In genomic region chr12:48157016-48157888, GRCh38 we compare ENCODE assay signal across 1 cellular context.
TF ChIP-seq lines count a peak whose summit lies in the region.

Gene ASB8 (minus strand): TSS chr12:48157515. CDS start chr12:48153496, 4,019 bp downstream.

TF ChIP-seq in K562, 482 proteins besides CTCF, POLR2A, EP300 and RAD21 (continued from another document and continues in another):
- TF ChIP-seq MXD1 (CRISPR knock-in tag; IDR thresholded peaks at IDR 0.05; ENCODE audit: borderline replicate concordance, poor library complexity, severe bottlenecking) (no peak), REST (CRISPR knock-in tag; IDR thresholded peaks at IDR 0.05; ENCODE audit: low read depth) (peak; percentile 15; the same call in 1 of the 2 replicates), GTF2F1 (IDR thresholded peaks at IDR 0.05; ENCODE audit: low read depth, low read length) (no peak), ZNF121 (CRISPR knock-in tag; conservative IDR thresholded peaks at IDR 0.05) (no peak), NRF1 (conservative IDR thresholded peaks at IDR 0.05 in 1 of 2, IDR thresholded peaks at IDR 0.05 in 1 of 2) (peak; percentile 98 to 99), HDAC8 (tag; IDR thresholded peaks at IDR 0.05) (0 out of 2 replicates have a peak, but pooled peaks have one; percentile 59), CTBP1 (IDR thresholded peaks at IDR 0.05; ENCODE audit: borderline replicate concordance) (peak; percentile 67; the same call in 1 of the 2 replicates), SP1 (CRISPR knock-in tag; IDR thresholded peaks at IDR 0.05) (0 out of 2 replicates have a peak, but pooled peaks have one; percentile 17), ZNF239 (CRISPR knock-in tag; IDR thresholded peaks at IDR 0.05) (no peak), DDX20 (tag; IDR thresholded peaks at IDR 0.05; ENCODE audit: low read depth) (no peak), HDAC2 (IDR thresholded peaks at IDR 0.05) (peak; percentile 73), ZBTB43 (CRISPR knock-in tag; IDR thresholded peaks at IDR 0.05) (no peak), GTF3C2 (IDR thresholded peaks at IDR 0.05; ENCODE audit: borderline replicate concordance, extremely low read depth, insufficient read length) (no peak), ZNF165 (CRISPR knock-in tag; IDR thresholded peaks at IDR 0.05; ENCODE audit: borderline replicate concordance) (no peak), NONO (IDR thresholded peaks at IDR 0.05; ENCODE audit: low read depth in 2 of 2, low read length in 1 of 2) (0 out of 4 replicates have a peak, but pooled peaks of 1 of the 2 experiments have one; percentile 23), MED1 (CRISPR knock-in tag; IDR thresholded peaks at IDR 0.05; ENCODE audit: borderline replicate concordance) (no peak), RBBP5 (IDR thresholded peaks at IDR 0.05; ENCODE audit: borderline replicate concordance, insufficient read depth, low read length, poor library complexity, severe bottlenecking) (peak; percentile 94), RB1 (IDR thresholded peaks at IDR 0.05; ENCODE audit: low read depth) (peak; percentile 9; the same call in 1 of the 2 replicates), ELK1 (CRISPR knock-in tag; IDR thresholded peaks at IDR 0.05) (no peak), ZBED1 (IDR thresholded peaks at IDR 0.05) (no peak), ZC3H8 (IDR thresholded peaks at IDR 0.05) (no peak), ZSCAN29 (IDR thresholded peaks at IDR 0.05) (no peak), HOXB6 (CRISPR knock-in tag; IDR thresholded peaks at IDR 0.05; ENCODE audit: borderline replicate concordance) (no peak), ZBTB9 (CRISPR knock-in tag; IDR thresholded peaks at IDR 0.05) (0 out of 2 replicates have a peak, but pooled peaks have one; percentile 7), EP400 (IDR thresholded peaks at IDR 0.05) (peak; percentile 72), ELK3 (CRISPR knock-in tag; IDR thresholded peaks at IDR 0.05) (no peak), ATF3 (IDR thresholded peaks at IDR 0.05) (no peak), ATF3 (CRISPR knock-in tag; conservative IDR thresholded peaks at IDR 0.05) (no peak), CEBPG (CRISPR knock-in tag; IDR thresholded peaks at IDR 0.05) (no peak; the same call in 1 of the 2 replicates), CEBPG (tag; conservative IDR thresholded peaks at IDR 0.05 in 1 of 2, IDR thresholded peaks at IDR 0.05 in 1 of 2) (no peak), OTX1 (CRISPR knock-in tag; IDR thresholded peaks at IDR 0.05) (no peak), ARID1B (IDR thresholded peaks at IDR 0.05) (no peak), AFF1 (IDR thresholded peaks at IDR 0.05; ENCODE audit: low read depth in 1 of 2, partially characterized antibody in 2 of 2) (peak in 1 of 2 experiments; percentile 13), NR2C1 (IDR thresholded peaks at IDR 0.05) (peak; percentile 99), NR2C1 (tag; IDR thresholded peaks at IDR 0.05) (peak; percentile 99), MNT (conservative IDR thresholded peaks at IDR 0.05) (peak in 1 of 2 experiments; percentile 85), HSF4 (CRISPR knock-in tag; IDR thresholded peaks at IDR 0.05; ENCODE audit: borderline replicate concordance) (no peak), LARP7 (IDR thresholded peaks at IDR 0.05) (no peak), MTA2 (IDR thresholded peaks at IDR 0.05; ENCODE audit: low read depth) (peak; percentile 73), JUND (IDR thresholded peaks at IDR 0.05; ENCODE audit: borderline replicate concordance, low read depth, low read length) (peak; percentile 39; the same call in 1 of the 2 replicates), JUND (tag; IDR thresholded peaks at IDR 0.05; ENCODE audit: borderline replicate concordance, low read depth, low read length) (peak; percentile 17; the same call in 1 of the 3 replicates), ZNF764 (CRISPR knock-in tag; IDR thresholded peaks at IDR 0.05; ENCODE audit: low read depth) (no peak), ZEB2 (IDR thresholded peaks at IDR 0.05) (0 out of 2 replicates have a peak, but pooled peaks have one; percentile 27), ELF1 (tag; IDR thresholded peaks at IDR 0.05) (peak; percentile 74), PHF8 (IDR thresholded peaks at IDR 0.05; ENCODE audit: borderline replicate concordance, low read length) (peak; percentile 74; the same call in 1 of the 2 replicates), ZNF3 (CRISPR knock-in tag; IDR thresholded peaks at IDR 0.05) (no peak), MCM5 (IDR thresholded peaks at IDR 0.05; ENCODE audit: low read depth) (no peak), U2AF1 (optimal IDR thresholded peaks at IDR 0.05; ENCODE audit: low read depth, low read length) (no peak), ZNF324 (CRISPR knock-in tag; IDR thresholded peaks at IDR 0.05) (no peak)
